8 cellular contexts compared by ENCODE assay signal in genomic region chr19:13095934-13096890, GRCh38. TPM values are rescaled to one million over a fixed set of nuclear protein-coding genes. Genes with fewer than 3 reads are reported as not detected.
DNase-seq lines count a peak whose midpoint lies in the region; ATAC-seq and TF ChIP-seq lines count a peak whose summit lies in the region.

No MANE protein-coding gene starts in this region.

- peak; percentile 5 for ATAC-seq in activated B cell treated with CpG ODN at 0.5 μM for 24 hours (ENCODE audit: low read depth)
- ATAC-seq in GM18520 (IDR thresholded peaks at IDR 0.05; ENCODE audit: unreplicated experiment) = no peak
- ATAC-seq in HG03280 (IDR thresholded peaks at IDR 0.05; ENCODE audit: unreplicated experiment) = no peak

- H3K4me3 ChIP-seq in iPS-20b (ENCODE audit: low read length) = peak overlapping the region; percentile 62
- H3K4me3 ChIP-seq in transverse colon = peak overlapping the region in 2 of 4 donors; percentile 9 to 13

- POLR2A ChIA-PET in activated B cell treated with CpG ODN at 0.5 μM for 24 hours (lab: Charles Lee) = interaction anchor here (0.6 to 4.5 kb wide), 27 partner anchors 9 to 1498 kb away, joined by 3 to 125 read pairs (median 7); partner anchors contain the start of genes CALR, FARSA, IER2 and LYL1

- peak; percentile 28 for DNase-seq in activated naive CD4-positive, alpha-beta T cell treated with anti-CD3 and anti-CD28 coated beads for 36 hours
- DNase-seq in activated naive CD4-positive, alpha-beta T cell (lab: John Stamatoyannopoulos, UW) = no peak
- DNase-seq in activated B cell treated with CpG ODN at 0.5 μM for 24 hours = peak; percentile 41
- DNase-seq in transverse colon = no peak
- DNase-seq in NCI-H1092 (lab: John Stamatoyannopoulos, UW) = no peak

- CTCF ChIA-PET in activated naive CD4-positive, alpha-beta T cell treated with anti-CD3 and anti-CD28 coated beads for 36 hours (lab: Charles Lee) = interaction anchor here (0.6 to 6.7 kb wide), 7 partner anchors 9 to 208 kb away, joined by 4 to 92 read pairs (median 25); no protein-coding TSS in a partner anchor
- CTCF ChIA-PET in activated B cell treated with CpG ODN at 0.5 μM for 24 hours (lab: Charles Lee) = interaction anchor here (0.7 to 5.0 kb wide), 7 partner anchors 9 to 131 kb away, joined by 3 to 106 read pairs (median 27); no protein-coding TSS in a partner anchor

- TF ChIP-seq EP300 in transverse colon (IDR thresholded peaks at IDR 0.05; ENCODE audit: low read depth) = no peak

- peaks cover 2% of the 10 kb centered on the region for H3K36me3 Mint-ChIP-seq in activated naive CD4-positive, alpha-beta T cell treated with anti-CD3 and anti-CD28 coated beads for 36 hours (ENCODE audit: low read depth)
- peaks cover 16% of the 10 kb centered on the region for H3K36me3 Mint-ChIP-seq in activated B cell treated with CpG ODN at 0.5 μM for 24 hours (ENCODE audit: low read depth)

- no peak overlapping the region for H3K4me3 Mint-ChIP-seq in activated naive CD4-positive, alpha-beta T cell treated with anti-CD3 and anti-CD28 coated beads for 36 hours
- peak overlapping the region; percentile 89 for H3K4me3 Mint-ChIP-seq in activated B cell treated with CpG ODN at 0.5 μM for 24 hours

- 63 to 70% methylated on average over 11 to 44 of the region's 44 CpGs for WGBS in transverse colon (ENCODE audit: low coverage in 1 of 2), 2 donors

- intact Hi-C loops in activated naive CD4-positive, alpha-beta T cell treated with anti-CD3 and anti-CD28 coated beads for 36 hours (cut with micrococcal nuclease) = loop anchor here (2.0 to 5.0 kb wide), 3 partner anchors 35 to 214 kb away; partner anchors contain the start of genes DNASE2, IER2 and STX10
- intact Hi-C loops in activated B cell treated with CpG ODN at 0.5 μM for 24 hours (cut with micrococcal nuclease) (loop anchor here (2.0 kb wide), 1 partner anchor 205 kb away; the partner anchor contains the start of gene GCDH), transverse colon (cut with DNase I; ENCODE audit: low total_unique reads) (loop anchor here (10.0 kb wide), 1 partner anchor 211 kb away; the partner anchor contains the start of genes DNASE2 and KLF1)

- H3K9me3 Mint-ChIP-seq in activated naive CD4-positive, alpha-beta T cell treated with anti-CD3 and anti-CD28 coated beads for 36 hours = no peaks in the 10 kb centered on the region
- H3K9me3 Mint-ChIP-seq in activated B cell treated with CpG ODN at 0.5 μM for 24 hours = no peaks in the 10 kb centered on the region

- in situ Hi-C loops in transverse colon (cut with MboI; ENCODE audit: low pct_ligation_motif_present in 1 of 4, low pct_unique_long_range_greater_than_20kb in 1 of 4, low sequenced_read_pairs in 3 of 4) = loop anchor here in 1 of 4 donors (25.0 kb wide), 1 partner anchor 109 kb away; the partner anchor contains the start of gene NFIX

- H3K36me3 ChIP-seq in iPS-20b (ENCODE audit: insufficient read depth, low read depth, low read length) = no peaks in the 10 kb centered on the region
- no peaks in the 10 kb centered on the region for H3K36me3 ChIP-seq in transverse colon

- TF ChIP-seq CTCF in activated B cell treated with CpG ODN at 0.5 μM for 24 hours (IDR thresholded peaks at IDR 0.05) (no peak), transverse colon (IDR thresholded peaks at IDR 0.05) (peak in 1 of 5 experiments; percentile 22)

- H3K27me3 ChIP-seq in iPS-20b (ENCODE audit: insufficient read depth, low read length) (peaks cover 100% of the 10 kb centered on the region), transverse colon (no peaks in the 10 kb centered on the region)

- H3K4me1 Mint-ChIP-seq in activated naive CD4-positive, alpha-beta T cell treated with anti-CD3 and anti-CD28 coated beads for 36 hours (ENCODE audit: low read depth) = peaks cover 37% of the 10 kb centered on the region
- H3K4me1 Mint-ChIP-seq in activated B cell treated with CpG ODN at 0.5 μM for 24 hours = peaks cover 58% of the 10 kb centered on the region

- H3K27ac ChIP-seq in iPS-20b (ENCODE audit: low read length) (no peak overlapping the region), transverse colon (peak overlapping the region; percentile 89 to 93 (median 92))

- no peak for TF ChIP-seq POLR2A in transverse colon (IDR thresholded peaks at IDR 0.05)

- H3K27me3 Mint-ChIP-seq in activated naive CD4-positive, alpha-beta T cell treated with anti-CD3 and anti-CD28 coated beads for 36 hours (ENCODE audit: low read depth) = peaks cover 31% of the 10 kb centered on the region
- H3K27me3 Mint-ChIP-seq in activated B cell treated with CpG ODN at 0.5 μM for 24 hours = no peaks in the 10 kb centered on the region

- H3K27ac Mint-ChIP-seq in activated naive CD4-positive, alpha-beta T cell treated with anti-CD3 and anti-CD28 coated beads for 36 hours = no peak overlapping the region
- H3K27ac Mint-ChIP-seq in activated B cell treated with CpG ODN at 0.5 μM for 24 hours = peak overlapping the region; percentile 95

- H3K4me1 ChIP-seq in iPS-20b (ENCODE audit: insufficient read depth, low read length) (peaks cover 11% of the 10 kb centered on the region; the same call in 1 of the 2 replicates), transverse colon (peaks cover 34 to 76% (median 57%) of the 10 kb centered on the region in 4 donors)

- peak overlapping the region; percentile 16; the same call in 1 of the 2 replicates for H3K9ac ChIP-seq in iPS-20b (ENCODE audit: low read depth, low read length)

- no peaks in the 10 kb centered on the region for H3K9me3 ChIP-seq in iPS-20b (ENCODE audit: insufficient read depth, low read depth, low read length)
- no peaks in the 10 kb centered on the region for H3K9me3 ChIP-seq in transverse colon

RNA-seq across cellular contexts. Expression of gene LYL1, which starts 6.4 kb away (rescaled TPM):
- total RNA-seq in activated naive CD4-positive, alpha-beta T cell treated with anti-CD3 and anti-CD28 coated beads for 36 hours = 1 to 10 TPM; 1.8 to 2.2 TPM
- total RNA-seq in activated B cell treated with CpG ODN at 0.5 μM for 24 hours = 67.1 and 74.8 TPM in 2 replicates
- total RNA-seq in transverse colon = 10 to 100 TPM in 3 of 4 donors, 1 to 10 TPM in 1; 4.5 to 33.4 (median 16.7) TPM

RNA-seq across cellular contexts. Expression of gene TRMT1, which starts 20.3 kb away (rescaled TPM):
- 10 to 100 TPM; 55.8 to 59.6 TPM for total RNA-seq in activated naive CD4-positive, alpha-beta T cell treated with anti-CD3 and anti-CD28 coated beads for 36 hours
- 111 and 113 TPM in 2 replicates for total RNA-seq in activated B cell treated with CpG ODN at 0.5 μM for 24 hours
- total RNA-seq in transverse colon = 100 to 1,000 TPM in 1 of 4 donors, 10 to 100 TPM in 3; 26.6 to 199 (median 60.7) TPM

RNA-seq across cellular contexts. Expression of gene NACC1, which starts 21.9 kb away (rescaled TPM):
- 10 to 100 TPM; 41.3 to 45.0 TPM for total RNA-seq in activated naive CD4-positive, alpha-beta T cell treated with anti-CD3 and anti-CD28 coated beads for 36 hours
- total RNA-seq in activated B cell treated with CpG ODN at 0.5 μM for 24 hours (62.1 and 68.8 TPM in 2 replicates), transverse colon (10 to 100 TPM; 31.6 to 54.2 (median 36.5) TPM)

RNA-seq across cellular contexts. Expression of gene STX10, which starts 54.0 kb away (rescaled TPM):
- 10 to 100 TPM; 48.3 to 48.9 TPM for total RNA-seq in activated naive CD4-positive, alpha-beta T cell treated with anti-CD3 and anti-CD28 coated beads for 36 hours
- total RNA-seq in activated B cell treated with CpG ODN at 0.5 μM for 24 hours (41.7 and 43.6 TPM in 2 replicates), transverse colon (100 to 1,000 TPM in 1 of 4 donors, 10 to 100 TPM in 3; 69.7 to 164 (median 84.2) TPM)

RNA-seq across cellular contexts. Expression of gene IER2, which starts 54.0 kb away (rescaled TPM):
- 100 to 1,000 TPM; 120 to 123 TPM for total RNA-seq in activated naive CD4-positive, alpha-beta T cell treated with anti-CD3 and anti-CD28 coated beads for 36 hours
- 116 and 119 TPM in 2 replicates for total RNA-seq in activated B cell treated with CpG ODN at 0.5 μM for 24 hours
- 100 to 1,000 TPM; 184 to 503 (median 244) TPM for total RNA-seq in transverse colon

Comparison
In these comparisons a context has a peak if more than half of its experiments do, and no peak if none do; other contexts are left out.
1. DNase-seq: peak in activated naive CD4-positive, alpha-beta T cell treated with anti-CD3 and anti-CD28 coated beads for 36 hours (single experiment) and activated B cell treated with CpG ODN at 0.5 μM for 24 hours (single experiment); none in activated naive CD4-positive, alpha-beta T cell (0 of 4), transverse colon (single experiment) and NCI-H1092 (single experiment).